In the genomic region with DNA sequence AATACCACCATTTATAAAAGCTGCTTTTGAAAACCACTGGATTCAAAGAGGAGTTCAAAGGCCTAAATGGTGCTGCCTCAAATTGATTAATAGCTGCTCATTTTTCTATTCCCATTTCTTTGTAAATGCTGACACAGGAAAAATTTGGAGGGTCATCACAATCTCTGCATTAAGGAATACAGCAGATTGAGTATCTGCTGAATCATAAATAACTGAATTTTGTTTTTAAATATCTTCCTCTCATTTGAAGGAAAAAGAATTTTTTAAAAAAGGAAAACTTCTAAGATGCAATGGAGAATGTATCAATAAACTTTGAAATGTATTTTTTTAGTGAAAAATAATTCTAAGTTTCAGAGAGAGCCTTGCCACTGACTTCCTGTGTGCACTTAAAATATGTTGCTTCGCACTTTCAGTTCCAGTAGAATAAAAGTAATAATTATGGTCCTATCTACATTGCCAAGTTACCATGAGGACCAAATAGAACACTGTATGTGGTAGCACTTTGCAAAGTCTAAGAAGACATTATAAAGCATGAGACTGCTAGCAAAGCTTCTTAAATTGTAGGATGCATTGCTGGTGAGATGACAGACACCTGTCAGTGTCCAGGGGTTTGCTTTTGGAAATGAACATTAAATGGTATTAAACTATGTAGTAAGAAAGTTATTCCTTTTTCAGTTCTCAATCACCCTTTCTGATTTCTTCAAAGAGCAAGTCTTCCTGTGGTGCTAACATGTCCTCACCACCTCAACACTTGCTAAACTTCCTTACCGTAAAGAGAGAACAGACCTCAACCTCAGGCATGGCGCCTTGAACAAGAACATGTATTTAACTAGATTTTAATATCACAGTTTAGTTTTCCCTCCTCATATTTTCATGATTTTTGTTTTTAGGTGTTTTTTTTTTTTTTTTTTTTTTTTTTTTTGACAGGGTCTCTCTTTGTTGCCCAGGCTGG, we compare ENCODE assay signal across 21 cellular contexts.
DNase-seq lines count a peak whose midpoint lies in the region; ATAC-seq, FAIRE-seq and TF ChIP-seq lines count a peak whose summit lies in the region.
"Had no signal": no experiment of that assay in that cellular context is flagged by ENCODE, and none has a peak within 500 bp of the region (broad histone marks: within the 10 kb centered on the region; RNA-seq: fewer than 3 reads in every experiment).

No MANE protein-coding gene starts in this region.

- no peak overlapping the region for H2BK120ac ChIP-seq in H1 (replicated peaks; ENCODE audit: low read depth, low read length)

- no peaks in the 10 kb centered on the region for H3K27me3 ChIP-seq in H1 (replicated peaks in 1 of 4; ENCODE audit: control insufficient read depth in 3 of 4, extremely low read depth in 1 of 4, insufficient read depth in 3 of 4, low read length in 3 of 4)
- H3K27me3 ChIP-seq: SJSA1 had no signal

- H4K20me1 ChIP-seq in H1 (replicated peaks in 1 of 2; ENCODE audit: control insufficient read depth in 1 of 2, insufficient read depth in 2 of 2, low read length in 2 of 2), result no peaks in the 10 kb centered on the region

- TF ChIP-seq EP300 in H1 (IDR thresholded peaks at IDR 0.05; ENCODE audit: borderline replicate concordance in 1 of 2, low read depth in 2 of 2, low read length in 2 of 2), result no peak

- no peak overlapping the region for H2AK5ac ChIP-seq in H1 (ENCODE audit: low read depth, low read length)

- H3K27ac ChIP-seq in H1 (ENCODE audit: low read depth, low read length), result no peak overlapping the region
- H3K27ac ChIP-seq: SJSA1 had no signal

- no peak overlapping the region for H3K23ac ChIP-seq in H1 (ENCODE audit: insufficient read length)

- H2BK5ac ChIP-seq in H1 (ENCODE audit: low read depth, low read length), result no peak overlapping the region

- no peak overlapping the region for H3K27ac Mint-ChIP-seq in stimulated activated naive CD8-positive, alpha-beta T cell treated with anti-CD3 and anti-CD28 coated beads, Interleukin-15, amount 100 ng/mL, for 72 hours
- H3K27ac Mint-ChIP-seq in activated naive CD8-positive, alpha-beta T cell treated with anti-CD3 and anti-CD28 coated beads for 36 hours, result no peak overlapping the region

- DNase-seq in stimulated activated naive CD8-positive, alpha-beta T cell treated with anti-CD3 and anti-CD28 coated beads, Interleukin-15, amount 100 ng/mL, for 72 hours, result no peak
- DNase-seq in stimulated activated naive CD8-positive, alpha-beta T cell treated with anti-CD3 and anti-CD28 coated beads, Interleukin-15, Interleukin-2, amounts not matched to agents 100 U/mL and 50 U/mL, for 24 hours, result no peak
- DNase-seq in MV-4-11 (lab: John Stamatoyannopoulos, UW), result peak; percentile 9
- DNase-seq in H1 (ENCODE audit: low read depth in 1 of 2, low spot score in 2 of 2), result no peak
- no peak for DNase-seq in C1 segment of cervical spinal cord (lab: John Stamatoyannopoulos, UW)
- no peak for DNase-seq in activated gamma-delta T cell (lab: John Stamatoyannopoulos, UW)
- DNase-seq in T-helper 1 cell, result no peak
- DNase-seq in activated naive CD8-positive, alpha-beta T cell treated with anti-CD3 and anti-CD28 coated beads for 36 hours, result no peak
- DNase-seq: CD4-positive, CD25-positive, alpha-beta regulatory T cell; KG1; NCI-H1092 treated with DMSO at 0.1 percent for 48 hours; NCI-H1694; NCI-H2107; NCI-H345; NCI-H69; NK-92 treated with Interleukin-12 subunit alpha and Interleukin-12 subunit beta, amount 100 ng/mL, for 24 hours; RPMI8226; SW 1271 had no signal

- TF ChIP-seq RAD21 in H1 (IDR thresholded peaks at IDR 0.05 in 1 of 2, conservative IDR thresholded peaks at IDR 0.05 in 1 of 2; ENCODE audit: low read depth in 2 of 2, low read length in 2 of 2), result no peak

- H4K8ac ChIP-seq in H1 (ENCODE audit: extremely low read depth, insufficient read depth, low read length), result no peak overlapping the region

- POLR2A ChIA-PET in H1 (lab: Charles Lee; ENCODE audit: partially characterized antibody), result no interaction called here

- H3K9me3 ChIP-seq in H1 (ENCODE audit: insufficient read depth in 2 of 2, low read depth in 1 of 2, low read length in 1 of 2), result no peaks in the 10 kb centered on the region
- H3K9me3 ChIP-seq: HAP-1, SJSA1 had no signal

- H3K23me2 ChIP-seq in H1 (ENCODE audit: low read depth, low read length), result no peaks in the 10 kb centered on the region

- WGBS in H1 (ENCODE audit: extremely low coverage in 1 of 2, insufficient coverage in 1 of 2, insufficient read length in 1 of 2, insufficient replicate concordance in 2 of 2, low coverage in 1 of 2, low lambda C conversion rate in 2 of 2, missing lambda C conversion rate in 1 of 2), 2 experiments, result 88% methylated on average over 3 of the region's 3 CpGs; no CpG with 5 or more reads in 1 of the 2 experiments

- H3K79me2 ChIP-seq in H1 (ENCODE audit: control insufficient read depth in 1 of 2, insufficient read depth in 2 of 2, low read length in 2 of 2), result no peaks in the 10 kb centered on the region

- FAIRE-seq in H1 (lab: Jason Lieb, UNC), result no peak
- FAIRE-seq: GM19239 had no signal

- H2BK15ac ChIP-seq in H1 (ENCODE audit: low read length), result no peak overlapping the region

- H3K4ac ChIP-seq in H1 (replicated peaks; ENCODE audit: insufficient read length, low read depth, low read length), result no peak overlapping the region

- H3K9me3 Mint-ChIP-seq in stimulated activated naive CD8-positive, alpha-beta T cell treated with anti-CD3 and anti-CD28 coated beads, Interleukin-15, amount 100 ng/mL, for 72 hours, result peaks cover 0 to 17% of the 10 kb centered on the region in 2 donors
- H3K9me3 Mint-ChIP-seq in activated naive CD8-positive, alpha-beta T cell treated with anti-CD3 and anti-CD28 coated beads for 36 hours, result peaks cover 12% of the 10 kb centered on the region

- H3K4me3 ChIP-seq in H1 (ENCODE audit: extremely low read depth in 1 of 4, insufficient read depth in 2 of 4, low read depth in 3 of 4, low read length in 4 of 4), result no peak overlapping the region
- H3K4me3 ChIP-seq: HAP-1, SJSA1 had no signal

- peak; percentile 22 for ATAC-seq in stimulated activated naive CD8-positive, alpha-beta T cell treated with anti-CD3 and anti-CD28 coated beads, Interleukin-15, amount 100 ng/mL, for 72 hours
- ATAC-seq in stimulated activated naive CD8-positive, alpha-beta T cell treated with anti-CD3 and anti-CD28 coated beads, Interleukin-15, Interleukin-2, amounts not matched to agents 100 U/mL and 50 U/mL, for 24 hours, result no peak

- H3K4me1 ChIP-seq in H1 (replicated peaks in 1 of 4; ENCODE audit: control insufficient read depth in 3 of 4, insufficient read depth in 4 of 4, low read length in 3 of 4), result no peaks in the 10 kb centered on the region
- H3K4me1 ChIP-seq: HAP-1 had no signal

- H3K79me1 ChIP-seq in H1 (ENCODE audit: low read depth, low read length), result no peaks in the 10 kb centered on the region

- no peak overlapping the region for H2BK12ac ChIP-seq in H1 (ENCODE audit: low read depth, low read length)

- no peaks in the 10 kb centered on the region for H3K27me3 Mint-ChIP-seq in stimulated activated naive CD8-positive, alpha-beta T cell treated with anti-CD3 and anti-CD28 coated beads, Interleukin-15, amount 100 ng/mL, for 72 hours
- H3K27me3 Mint-ChIP-seq in activated naive CD8-positive, alpha-beta T cell treated with anti-CD3 and anti-CD28 coated beads for 36 hours, result no peaks in the 10 kb centered on the region

- no peak overlapping the region for H2AFZ ChIP-seq in H1 (ENCODE audit: low read length)

- H3K56ac ChIP-seq in H1 (replicated peaks; ENCODE audit: insufficient read length, low read depth, low read length), result no peak overlapping the region

- no peak overlapping the region for H3K14ac ChIP-seq in H1 (ENCODE audit: insufficient read length)

- no peak overlapping the region for H3K4me2 ChIP-seq in H1 (ENCODE audit: insufficient read depth in 1 of 2, low read depth in 2 of 2, low read length in 2 of 2)

- H3K36me3 ChIP-seq in H1 (ENCODE audit: control insufficient read depth in 2 of 4, insufficient read depth in 4 of 4, low read length in 3 of 4), result no peaks in the 10 kb centered on the region
- H3K36me3 ChIP-seq: HAP-1, SJSA1 had no signal

- H3K4me1 Mint-ChIP-seq in stimulated activated naive CD8-positive, alpha-beta T cell treated with anti-CD3 and anti-CD28 coated beads, Interleukin-15, amount 100 ng/mL, for 72 hours, result peaks cover 49% of the 10 kb centered on the region
- H3K4me1 Mint-ChIP-seq in activated naive CD8-positive, alpha-beta T cell treated with anti-CD3 and anti-CD28 coated beads for 36 hours, result peaks cover 27% of the 10 kb centered on the region

- no peak overlapping the region for H3K4me3 Mint-ChIP-seq in stimulated activated naive CD8-positive, alpha-beta T cell treated with anti-CD3 and anti-CD28 coated beads, Interleukin-15, amount 100 ng/mL, for 72 hours
- H3K4me3 Mint-ChIP-seq in activated naive CD8-positive, alpha-beta T cell treated with anti-CD3 and anti-CD28 coated beads for 36 hours, result no peak overlapping the region
- H3K4me3 Mint-ChIP-seq: CD4-positive, CD25-positive, alpha-beta regulatory T cell had no signal

- H3K9ac ChIP-seq in H1 (replicated peaks in 1 of 4; ENCODE audit: extremely low read depth in 1 of 4, low read depth in 3 of 4, low read length in 3 of 4), result no peak overlapping the region

- peaks cover 4% of the 10 kb centered on the region for H3K36me3 Mint-ChIP-seq in activated naive CD8-positive, alpha-beta T cell treated with anti-CD3 and anti-CD28 coated beads for 36 hours
- H3K36me3 Mint-ChIP-seq: CD4-positive, CD25-positive, alpha-beta regulatory T cell had no signal

- no peak overlapping the region for H4K91ac ChIP-seq in H1 (replicated peaks; ENCODE audit: insufficient read length, low read length)

- no peak overlapping the region for H4K5ac ChIP-seq in H1 (ENCODE audit: insufficient read length, low read depth, low read length)

- no peak for TF ChIP-seq CTCF in H1 (IDR thresholded peaks at IDR 0.05; ENCODE audit: control extremely low read depth in 1 of 3, insufficient read depth in 1 of 3, low read depth in 1 of 3, low read length in 3 of 3)

- H3K18ac ChIP-seq in H1 (ENCODE audit: extremely low read depth, low read length), result no peak overlapping the region

- no peak overlapping the region for H2BK20ac ChIP-seq in H1 (ENCODE audit: low read length)

- no peak for TF ChIP-seq POLR2A in H1 (IDR thresholded peaks at IDR 0.05; ENCODE audit: control extremely low read depth in 1 of 2, low read depth in 2 of 2, low read length in 2 of 2)

- CTCF ChIA-PET in H1 (lab: Charles Lee; ENCODE audit: partially characterized antibody), result interaction anchor here (0.8 kb wide), 1 partner anchor 16 kb away, joined by 3 read pairs; no protein-coding TSS in a partner anchor

TF ChIP-seq in H1, 55 proteins besides CTCF, POLR2A, EP300 and RAD21 (continues in another document):
- TF ChIP-seq RNF2 (IDR thresholded peaks at IDR 0.05; ENCODE audit: borderline replicate concordance, low read depth, low read length, missing control alignments, poor library complexity, severe bottlenecking) (no peak), YY1 (IDR thresholded peaks at IDR 0.05; ENCODE audit: low read depth, low read length) (no peak), GABPA (IDR thresholded peaks at IDR 0.05; ENCODE audit: borderline replicate concordance, insufficient read depth, low read length) (no peak)
